ENCODE assay signal across 13 cellular contexts in genomic region chr5:178246736-178247135, GRCh38. TPM values are rescaled to one million over a fixed set of nuclear protein-coding genes. Genes with fewer than 3 reads are reported as not detected.
"Had no signal": no experiment of that assay in that cellular context is flagged by ENCODE, and none has a peak within 500 bp of the region (broad histone marks: within the 10 kb centered on the region; RNA-seq: fewer than 3 reads in every experiment).

No MANE protein-coding gene starts in this region.

- H3K9me3 Mint-ChIP-seq: activated B cell treated with CpG ODN at 0.5 μM for 24 hours, endodermal cell had no signal

- H3K4me3 Mint-ChIP-seq: activated B cell treated with CpG ODN at 0.5 μM for 24 hours, endodermal cell had no signal

- DNase-seq: activated B cell treated with CpG ODN at 0.5 μM for 24 hours; activated CD4-positive, alpha-beta T cell treated with anti-CD3 and anti-CD28 coated beads for 48 hours; activated CD8-positive, alpha-beta memory T cell treated with anti-CD3 and anti-CD28 coated beads for 24 hours; activated naive CD4-positive, alpha-beta T cell; activated T-cell treated with anti-CD3 and anti-CD28 coated beads for 4 hours; dorsolateral prefrontal cortex; endodermal cell; midbrain; stimulated activated CD4-positive, alpha-beta T cell treated with anti-CD3 and anti-CD28 coated beads, Interleukin-1b, Interleukin-23, amount 100 ng/mL, for 48 hours; thyroid gland had no signal

- H3K27ac Mint-ChIP-seq: activated B cell treated with CpG ODN at 0.5 μM for 24 hours, endodermal cell had no signal

- H3K27me3 Mint-ChIP-seq: activated B cell treated with CpG ODN at 0.5 μM for 24 hours had no signal

RNA-seq across cellular contexts. Expression of gene GMCL2, which starts 59.6 kb away (rescaled TPM):
- polyA plus RNA-seq: cardiac muscle cell, lung, urinary bladder had no signal
